ENCODE assay signal across 2 cellular contexts in the genomic region with DNA sequence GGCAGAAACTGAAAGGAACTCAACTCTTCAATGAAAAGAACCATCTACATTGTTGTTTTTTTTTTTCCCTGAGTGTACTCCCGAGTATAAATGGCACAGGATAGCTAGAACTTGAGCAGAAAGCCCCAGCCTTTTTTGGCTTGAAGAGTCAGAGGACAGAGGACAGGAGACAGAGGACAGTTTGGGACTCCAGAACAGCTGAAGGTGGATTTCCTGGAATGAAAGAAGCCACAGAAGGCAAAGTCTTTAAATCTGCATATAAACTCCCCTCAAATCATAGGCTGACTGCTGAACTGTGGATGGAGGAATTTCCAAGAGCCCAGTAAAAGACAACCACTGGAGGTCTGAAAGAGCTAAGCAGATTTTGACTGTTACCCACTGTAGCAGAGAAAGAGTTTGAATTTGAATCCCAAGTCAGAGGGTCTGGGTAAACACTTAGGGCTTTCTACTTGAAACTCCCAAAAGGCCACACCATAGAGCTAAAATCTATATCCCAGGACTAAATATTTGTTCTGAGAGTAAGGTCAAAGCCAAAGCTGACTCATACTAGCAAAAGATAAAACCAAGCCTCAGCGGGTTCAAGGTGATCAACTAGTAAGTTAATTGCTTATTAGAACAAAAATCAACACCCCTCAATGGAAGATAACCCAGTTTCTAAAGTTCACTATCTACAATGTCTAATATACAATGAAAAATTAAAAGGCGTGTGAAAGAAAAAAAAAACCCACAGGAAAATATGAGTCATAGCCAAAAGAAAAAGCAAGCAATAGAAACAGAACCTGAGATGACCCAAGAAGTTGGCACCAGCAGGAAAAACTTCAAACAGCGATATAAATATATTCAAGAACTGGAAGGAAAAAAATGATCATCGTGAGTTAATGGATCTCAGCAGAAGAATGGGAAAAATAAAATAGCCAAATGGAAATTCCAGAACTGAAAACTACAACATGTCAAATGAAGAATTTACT.
TF ChIP-seq lines count a peak whose summit lies in the region.

No MANE protein-coding gene starts in this region.

TF ChIP-seq in A549, 52 proteins besides CTCF, POLR2A, EP300 and RAD21:
- TF ChIP-seq ZFP36 (IDR thresholded peaks at IDR 0.05; ENCODE audit: borderline replicate concordance, partially characterized antibody) (no peak), FOSL2 (IDR thresholded peaks at IDR 0.05) (no peak), FOSL2 (CRISPR knock-in tag; IDR thresholded peaks at IDR 0.05) (peak; percentile 78)

TF ChIP-seq in HepG2, 621 proteins besides CTCF, POLR2A, EP300 and RAD21:
- TF ChIP-seq ZNF253 (CRISPR knock-in tag; IDR thresholded peaks at IDR 0.05; ENCODE audit: borderline replicate concordance) (no peak), FOSL1 (CRISPR knock-in tag; IDR thresholded peaks at IDR 0.05; ENCODE audit: borderline replicate concordance) (peak; percentile 80; the same call in 1 of the 2 replicates), BCL6 (CRISPR knock-in tag; IDR thresholded peaks at IDR 0.05) (0 out of 2 replicates have a peak, but pooled peaks have one; percentile 14), TBX3 (IDR thresholded peaks at IDR 0.05; ENCODE audit: borderline replicate concordance) (peak; percentile 50; the same call in 1 of the 2 replicates), RARA (CRISPR knock-in tag; IDR thresholded peaks at IDR 0.05) (peak; percentile 73), ZBTB38 (CRISPR knock-in tag; IDR thresholded peaks at IDR 0.05) (no peak), FOXA3 (CRISPR knock-in tag; IDR thresholded peaks at IDR 0.05) (peak; percentile 18; the same call in 1 of the 2 replicates), NFKB2 (CRISPR knock-in tag; IDR thresholded peaks at IDR 0.05; ENCODE audit: borderline replicate concordance) (no peak), JUN (CRISPR knock-in tag; IDR thresholded peaks at IDR 0.05) (no peak), FOSL2 (CRISPR knock-in tag; IDR thresholded peaks at IDR 0.05) (peak; percentile 65), PRMT3 (CRISPR knock-in tag; IDR thresholded peaks at IDR 0.05; ENCODE audit: borderline replicate concordance, low read depth) (no peak), CREB1 (IDR thresholded peaks at IDR 0.05) (no peak), CREB1 (CRISPR knock-in tag; IDR thresholded peaks at IDR 0.05) (peak; percentile 27; the same call in 1 of the 2 replicates), HMG20A (CRISPR knock-in tag; IDR thresholded peaks at IDR 0.05; ENCODE audit: borderline replicate concordance) (no peak), FOXJ3 (CRISPR knock-in tag; IDR thresholded peaks at IDR 0.05; ENCODE audit: borderline replicate concordance) (0 out of 2 replicates have a peak, but pooled peaks have one; percentile 30), ZNF570 (CRISPR knock-in tag; IDR thresholded peaks at IDR 0.05; ENCODE audit: borderline replicate concordance) (no peak), SKI (IDR thresholded peaks at IDR 0.05; ENCODE audit: partially characterized antibody) (peak; percentile 30), NFIC (IDR thresholded peaks at IDR 0.05; ENCODE audit: low read length) (peak; percentile 34; the same call in 1 of the 2 replicates), PPARG (CRISPR knock-in tag; conservative IDR thresholded peaks at IDR 0.05) (0 out of 2 replicates have a peak, but pooled peaks have one; percentile 11), NR2F6 (IDR thresholded peaks at IDR 0.05) (peak; percentile 73), NR2F6 (CRISPR knock-in tag; IDR thresholded peaks at IDR 0.05) (peak; percentile 17; the same call in 1 of the 2 replicates), NCOA2 (CRISPR knock-in tag; IDR thresholded peaks at IDR 0.05) (peak; percentile 12; the same call in 1 of the 2 replicates), NR2F2 (IDR thresholded peaks at IDR 0.05; ENCODE audit: borderline replicate concordance, low read depth) (peak; percentile 63; the same call in 1 of the 2 replicates), ISL2 (CRISPR knock-in tag; IDR thresholded peaks at IDR 0.05) (0 out of 2 replicates have a peak, but pooled peaks have one; percentile 33), ETV5 (CRISPR knock-in tag; IDR thresholded peaks at IDR 0.05; ENCODE audit: borderline replicate concordance) (no peak), ZNF7 (CRISPR knock-in tag; IDR thresholded peaks at IDR 0.05) (peak; percentile 58; the same call in 1 of the 2 replicates), ZNF34 (CRISPR knock-in tag; IDR thresholded peaks at IDR 0.05; ENCODE audit: borderline replicate concordance) (no peak), ZNF614 (CRISPR knock-in tag; IDR thresholded peaks at IDR 0.05; ENCODE audit: borderline replicate concordance) (no peak), NR2F1 (CRISPR knock-in tag; IDR thresholded peaks at IDR 0.05) (peak in 1 of 2 experiments; percentile 49; a peak in 2 of 4 replicates), MIXL1 (CRISPR knock-in tag; IDR thresholded peaks at IDR 0.05) (peak; percentile 50; the same call in 1 of the 2 replicates)
- TF ChIP-seq, protein P1, sequence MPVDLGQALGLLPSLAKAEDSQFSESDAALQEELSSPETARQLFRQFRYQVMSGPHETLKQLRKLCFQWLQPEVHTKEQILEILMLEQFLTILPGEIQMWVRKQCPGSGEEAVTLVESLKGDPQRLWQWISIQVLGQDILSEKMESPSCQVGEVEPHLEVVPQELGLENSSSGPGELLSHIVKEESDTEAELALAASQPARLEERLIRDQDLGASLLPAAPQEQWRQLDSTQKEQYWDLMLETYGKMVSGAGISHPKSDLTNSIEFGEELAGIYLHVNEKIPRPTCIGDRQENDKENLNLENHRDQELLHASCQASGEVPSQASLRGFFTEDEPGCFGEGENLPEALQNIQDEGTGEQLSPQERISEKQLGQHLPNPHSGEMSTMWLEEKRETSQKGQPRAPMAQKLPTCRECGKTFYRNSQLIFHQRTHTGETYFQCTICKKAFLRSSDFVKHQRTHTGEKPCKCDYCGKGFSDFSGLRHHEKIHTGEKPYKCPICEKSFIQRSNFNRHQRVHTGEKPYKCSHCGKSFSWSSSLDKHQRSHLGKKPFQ (CRISPR knock-in tag; IDR thresholded peaks at IDR 0.05; ENCODE audit: insufficient replicate concordance), result no peak
- TF ChIP-seq, protein P2, sequence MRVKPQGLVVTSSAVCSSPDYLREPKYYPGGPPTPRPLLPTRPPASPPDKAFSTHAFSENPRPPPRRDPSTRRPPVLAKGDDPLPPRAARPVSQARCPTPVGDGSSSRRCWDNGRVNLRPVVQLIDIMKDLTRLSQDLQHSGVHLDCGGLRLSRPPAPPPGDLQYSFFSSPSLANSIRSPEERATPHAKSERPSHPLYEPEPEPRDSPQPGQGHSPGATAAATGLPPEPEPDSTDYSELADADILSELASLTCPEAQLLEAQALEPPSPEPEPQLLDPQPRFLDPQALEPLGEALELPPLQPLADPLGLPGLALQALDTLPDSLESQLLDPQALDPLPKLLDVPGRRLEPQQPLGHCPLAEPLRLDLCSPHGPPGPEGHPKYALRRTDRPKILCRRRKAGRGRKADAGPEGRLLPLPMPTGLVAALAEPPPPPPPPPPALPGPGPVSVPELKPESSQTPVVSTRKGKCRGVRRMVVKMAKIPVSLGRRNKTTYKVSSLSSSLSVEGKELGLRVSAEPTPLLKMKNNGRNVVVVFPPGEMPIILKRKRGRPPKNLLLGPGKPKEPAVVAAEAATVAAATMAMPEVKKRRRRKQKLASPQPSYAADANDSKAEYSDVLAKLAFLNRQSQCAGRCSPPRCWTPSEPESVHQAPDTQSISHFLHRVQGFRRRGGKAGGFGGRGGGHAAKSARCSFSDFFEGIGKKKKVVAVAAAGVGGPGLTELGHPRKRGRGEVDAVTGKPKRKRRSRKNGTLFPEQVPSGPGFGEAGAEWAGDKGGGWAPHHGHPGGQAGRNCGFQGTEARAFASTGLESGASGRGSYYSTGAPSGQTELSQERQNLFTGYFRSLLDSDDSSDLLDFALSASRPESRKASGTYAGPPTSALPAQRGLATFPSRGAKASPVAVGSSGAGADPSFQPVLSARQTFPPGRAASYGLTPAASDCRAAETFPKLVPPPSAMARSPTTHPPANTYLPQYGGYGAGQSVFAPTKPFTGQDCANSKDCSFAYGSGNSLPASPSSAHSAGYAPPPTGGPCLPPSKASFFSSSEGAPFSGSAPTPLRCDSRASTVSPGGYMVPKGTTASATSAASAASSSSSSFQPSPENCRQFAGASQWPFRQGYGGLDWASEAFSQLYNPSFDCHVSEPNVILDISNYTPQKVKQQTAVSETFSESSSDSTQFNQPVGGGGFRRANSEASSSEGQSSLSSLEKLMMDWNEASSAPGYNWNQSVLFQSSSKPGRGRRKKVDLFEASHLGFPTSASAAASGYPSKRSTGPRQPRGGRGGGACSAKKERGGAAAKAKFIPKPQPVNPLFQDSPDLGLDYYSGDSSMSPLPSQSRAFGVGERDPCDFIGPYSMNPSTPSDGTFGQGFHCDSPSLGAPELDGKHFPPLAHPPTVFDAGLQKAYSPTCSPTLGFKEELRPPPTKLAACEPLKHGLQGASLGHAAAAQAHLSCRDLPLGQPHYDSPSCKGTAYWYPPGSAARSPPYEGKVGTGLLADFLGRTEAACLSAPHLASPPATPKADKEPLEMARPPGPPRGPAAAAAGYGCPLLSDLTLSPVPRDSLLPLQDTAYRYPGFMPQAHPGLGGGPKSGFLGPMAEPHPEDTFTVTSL (CRISPR knock-in tag; IDR thresholded peaks at IDR 0.05; ENCODE audit: borderline replicate concordance), result peak; percentile 62; the same call in 1 of the 2 replicates
- TF ChIP-seq, protein P3, sequence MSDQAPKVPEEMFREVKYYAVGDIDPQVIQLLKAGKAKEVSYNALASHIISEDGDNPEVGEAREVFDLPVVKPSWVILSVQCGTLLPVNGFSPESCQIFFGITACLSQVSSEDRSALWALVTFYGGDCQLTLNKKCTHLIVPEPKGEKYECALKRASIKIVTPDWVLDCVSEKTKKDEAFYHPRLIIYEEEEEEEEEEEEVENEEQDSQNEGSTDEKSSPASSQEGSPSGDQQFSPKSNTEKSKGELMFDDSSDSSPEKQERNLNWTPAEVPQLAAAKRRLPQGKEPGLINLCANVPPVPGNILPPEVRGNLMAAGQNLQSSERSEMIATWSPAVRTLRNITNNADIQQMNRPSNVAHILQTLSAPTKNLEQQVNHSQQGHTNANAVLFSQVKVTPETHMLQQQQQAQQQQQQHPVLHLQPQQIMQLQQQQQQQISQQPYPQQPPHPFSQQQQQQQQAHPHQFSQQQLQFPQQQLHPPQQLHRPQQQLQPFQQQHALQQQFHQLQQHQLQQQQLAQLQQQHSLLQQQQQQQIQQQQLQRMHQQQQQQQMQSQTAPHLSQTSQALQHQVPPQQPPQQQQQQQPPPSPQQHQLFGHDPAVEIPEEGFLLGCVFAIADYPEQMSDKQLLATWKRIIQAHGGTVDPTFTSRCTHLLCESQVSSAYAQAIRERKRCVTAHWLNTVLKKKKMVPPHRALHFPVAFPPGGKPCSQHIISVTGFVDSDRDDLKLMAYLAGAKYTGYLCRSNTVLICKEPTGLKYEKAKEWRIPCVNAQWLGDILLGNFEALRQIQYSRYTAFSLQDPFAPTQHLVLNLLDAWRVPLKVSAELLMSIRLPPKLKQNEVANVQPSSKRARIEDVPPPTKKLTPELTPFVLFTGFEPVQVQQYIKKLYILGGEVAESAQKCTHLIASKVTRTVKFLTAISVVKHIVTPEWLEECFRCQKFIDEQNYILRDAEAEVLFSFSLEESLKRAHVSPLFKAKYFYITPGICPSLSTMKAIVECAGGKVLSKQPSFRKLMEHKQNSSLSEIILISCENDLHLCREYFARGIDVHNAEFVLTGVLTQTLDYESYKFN (CRISPR knock-in tag; conservative IDR thresholded peaks at IDR 0.05), result peak; percentile 38; the same call in 1 of the 2 replicates
- TF ChIP-seq, protein P4, sequence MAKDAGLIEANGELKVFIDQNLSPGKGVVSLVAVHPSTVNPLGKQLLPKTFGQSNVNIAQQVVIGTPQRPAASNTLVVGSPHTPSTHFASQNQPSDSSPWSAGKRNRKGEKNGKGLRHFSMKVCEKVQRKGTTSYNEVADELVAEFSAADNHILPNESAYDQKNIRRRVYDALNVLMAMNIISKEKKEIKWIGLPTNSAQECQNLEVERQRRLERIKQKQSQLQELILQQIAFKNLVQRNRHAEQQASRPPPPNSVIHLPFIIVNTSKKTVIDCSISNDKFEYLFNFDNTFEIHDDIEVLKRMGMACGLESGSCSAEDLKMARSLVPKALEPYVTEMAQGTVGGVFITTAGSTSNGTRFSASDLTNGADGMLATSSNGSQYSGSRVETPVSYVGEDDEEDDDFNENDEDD (CRISPR knock-in tag; IDR thresholded peaks at IDR 0.05; ENCODE audit: borderline replicate concordance), result no peak
